ENCODE assay signal across 1 cellular context in the genomic region with DNA sequence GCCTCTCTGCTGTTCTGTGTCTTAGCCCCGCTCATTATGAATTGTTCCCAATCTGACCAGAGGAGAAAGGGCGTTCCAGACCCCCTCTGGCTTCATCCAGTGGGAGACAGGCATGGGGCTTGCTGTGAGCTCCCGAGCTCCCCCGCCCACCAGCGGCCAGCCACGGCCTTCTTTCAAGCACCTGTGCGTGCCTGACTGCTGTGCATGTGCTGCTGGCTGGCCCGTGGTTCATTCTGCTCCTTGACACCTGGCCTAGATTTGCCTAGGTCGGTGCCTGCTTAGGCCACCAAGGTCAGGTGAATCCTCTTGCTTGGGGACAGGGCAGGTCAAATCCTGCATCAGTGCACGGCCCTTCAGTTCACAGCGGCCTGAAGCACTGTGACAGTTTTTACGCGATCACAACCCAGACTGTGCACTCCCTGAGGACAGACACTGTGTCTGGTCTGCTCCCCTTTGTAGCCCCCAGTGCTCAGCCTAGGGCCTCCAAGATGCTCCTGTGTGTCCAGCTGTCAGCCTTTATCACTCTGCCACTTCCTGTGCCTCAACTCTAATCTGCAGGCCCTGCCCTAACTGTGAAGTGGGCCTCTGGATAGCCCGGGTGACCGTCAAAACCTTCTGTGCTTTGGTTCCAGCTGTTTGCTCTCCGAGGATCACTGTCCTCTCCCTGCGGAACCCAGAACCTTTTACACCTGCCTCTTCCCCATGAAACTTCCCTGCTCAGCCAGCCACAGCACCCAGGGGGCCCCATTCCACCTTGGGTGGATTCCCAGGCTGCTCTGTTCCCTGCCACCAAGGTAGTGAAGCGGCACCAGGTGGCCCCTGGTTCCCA.
TF ChIP-seq lines count a peak whose summit lies in the region.

No MANE protein-coding gene starts in this region.

TF ChIP-seq in SK-N-SH, 30 proteins besides CTCF, POLR2A, EP300 and RAD21 (continued from another document):
- TF ChIP-seq TAF1 (IDR thresholded peaks at IDR 0.05; ENCODE audit: borderline replicate concordance, low read depth, low read length): no peak
- no peak for TF ChIP-seq TEAD4 (IDR thresholded peaks at IDR 0.05; ENCODE audit: borderline replicate concordance, insufficient read depth)
- TF ChIP-seq, protein P1, sequence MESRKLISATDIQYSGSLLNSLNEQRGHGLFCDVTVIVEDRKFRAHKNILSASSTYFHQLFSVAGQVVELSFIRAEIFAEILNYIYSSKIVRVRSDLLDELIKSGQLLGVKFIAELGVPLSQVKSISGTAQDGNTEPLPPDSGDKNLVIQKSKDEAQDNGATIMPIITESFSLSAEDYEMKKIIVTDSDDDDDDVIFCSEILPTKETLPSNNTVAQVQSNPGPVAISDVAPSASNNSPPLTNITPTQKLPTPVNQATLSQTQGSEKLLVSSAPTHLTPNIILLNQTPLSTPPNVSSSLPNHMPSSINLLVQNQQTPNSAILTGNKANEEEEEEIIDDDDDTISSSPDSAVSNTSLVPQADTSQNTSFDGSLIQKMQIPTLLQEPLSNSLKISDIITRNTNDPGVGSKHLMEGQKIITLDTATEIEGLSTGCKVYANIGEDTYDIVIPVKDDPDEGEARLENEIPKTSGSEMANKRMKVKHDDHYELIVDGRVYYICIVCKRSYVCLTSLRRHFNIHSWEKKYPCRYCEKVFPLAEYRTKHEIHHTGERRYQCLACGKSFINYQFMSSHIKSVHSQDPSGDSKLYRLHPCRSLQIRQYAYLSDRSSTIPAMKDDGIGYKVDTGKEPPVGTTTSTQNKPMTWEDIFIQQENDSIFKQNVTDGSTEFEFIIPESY (IDR thresholded peaks at IDR 0.05; ENCODE audit: borderline replicate concordance, low read depth): no peak
- TF ChIP-seq, protein P2, sequence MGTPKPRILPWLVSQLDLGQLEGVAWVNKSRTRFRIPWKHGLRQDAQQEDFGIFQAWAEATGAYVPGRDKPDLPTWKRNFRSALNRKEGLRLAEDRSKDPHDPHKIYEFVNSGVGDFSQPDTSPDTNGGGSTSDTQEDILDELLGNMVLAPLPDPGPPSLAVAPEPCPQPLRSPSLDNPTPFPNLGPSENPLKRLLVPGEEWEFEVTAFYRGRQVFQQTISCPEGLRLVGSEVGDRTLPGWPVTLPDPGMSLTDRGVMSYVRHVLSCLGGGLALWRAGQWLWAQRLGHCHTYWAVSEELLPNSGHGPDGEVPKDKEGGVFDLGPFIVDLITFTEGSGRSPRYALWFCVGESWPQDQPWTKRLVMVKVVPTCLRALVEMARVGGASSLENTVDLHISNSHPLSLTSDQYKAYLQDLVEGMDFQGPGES (IDR thresholded peaks at IDR 0.05; ENCODE audit: low read depth, low read length): no peak
